ENCODE assay signal across 14 cellular contexts in genomic region chr22:27223317-27224177, GRCh38.
DNase-seq lines count a peak whose midpoint lies in the region; ATAC-seq and FAIRE-seq lines count a peak whose summit lies in the region.
"Had no signal": no experiment of that assay in that cellular context is flagged by ENCODE, and none has a peak within 500 bp of the region (broad histone marks: within the 10 kb centered on the region; RNA-seq: fewer than 3 reads in every experiment).

No MANE protein-coding gene starts in this region.

- ATAC-seq in Right ventricle myocardium inferior: peak; percentile 39
- no peak for ATAC-seq in GM21381 (IDR thresholded peaks at IDR 0.05; ENCODE audit: unreplicated experiment)
- ATAC-seq: effector memory CD8-positive, alpha-beta T cell; Panc1; psoas muscle had no signal

- peaks cover 28% of the 10 kb centered on the region for H3K4me1 ChIP-seq in adipocyte (ENCODE audit: control insufficient read depth, insufficient read depth, low read length)
- H3K4me1 ChIP-seq: psoas muscle had no signal

- H3K27me3 ChIP-seq in adipocyte (replicated peaks; ENCODE audit: control insufficient read depth, insufficient read depth, low read length): peaks cover under 1% of the 10 kb centered on the region
- H3K27me3 ChIP-seq: BLaER1 treated with 17β-estradiol and CSF1 and Interleukin-3, amounts not matched to agents 10 nM and 100 nM had no signal

- peaks cover 30% of the 10 kb centered on the region for H3K9me3 ChIP-seq in adipocyte (ENCODE audit: control insufficient read depth, low read length)

- FAIRE-seq in urothelium cell line (lab: Jason Lieb, UNC): peak; percentile 99

- DNase-seq in Right ventricle myocardium inferior (ENCODE audit: missing footprints) (no peak), cardiac septum (ENCODE audit: low spot score) (no peak), adipocyte (ENCODE audit: low read depth) (peak; percentile 57), hepatic stellate cell (ENCODE audit: low spot score) (peak; percentile 70), urothelium cell line (ENCODE audit: low spot score) (peak; percentile 94), NCI-H2171 treated with DMSO at 0.1 percent for 48 hours (lab: John Stamatoyannopoulos, UW) (no peak), T-helper 2 cell (no peak)
- DNase-seq: activated gamma-delta T cell treated with Interleukin-2 at 50 U/mL for 16 hours; effector memory CD8-positive, alpha-beta T cell; NCI-H187 had no signal

- peak overlapping the region; percentile 14 for H3K4me3 ChIP-seq in adipocyte (ENCODE audit: low read length)
- H3K4me3 ChIP-seq: BLaER1 treated with 17β-estradiol and CSF1 and Interleukin-3, amounts not matched to agents 10 nM and 100 nM; psoas muscle had no signal

- no peaks in the 10 kb centered on the region for H3K36me3 ChIP-seq in adipocyte (ENCODE audit: control insufficient read depth, insufficient read depth, low read length, severe bottlenecking)
- H3K36me3 ChIP-seq: BLaER1 treated with 17β-estradiol and CSF1 and Interleukin-3, amounts not matched to agents 10 nM and 100 nM had no signal

- peak overlapping the region; percentile 30 for H3K9ac ChIP-seq in adipocyte (ENCODE audit: low read length)
- H3K9ac ChIP-seq: BLaER1 treated with 17β-estradiol and CSF1 and Interleukin-3, amounts not matched to agents 10 nM and 100 nM had no signal

- intact Hi-C loops in Right ventricle myocardium inferior (cut with DNase I): no loop called here
- intact Hi-C loops in cardiac septum (cut with DNase I): no loop called here

Comparison
In these comparisons a context has a peak if more than half of its experiments do, and no peak if none do; other contexts are left out.
1. DNase-seq: peak in adipocyte (single experiment), hepatic stellate cell (single experiment) and urothelium cell line (single experiment); none in Right ventricle myocardium inferior (single experiment), cardiac septum (single experiment), NCI-H2171 treated with DMSO at 0.1 percent for 48 hours (single experiment) and T-helper 2 cell (0 of 5).